Comparison of ENCODE assay signal across 8 cellular contexts in the genomic region with DNA sequence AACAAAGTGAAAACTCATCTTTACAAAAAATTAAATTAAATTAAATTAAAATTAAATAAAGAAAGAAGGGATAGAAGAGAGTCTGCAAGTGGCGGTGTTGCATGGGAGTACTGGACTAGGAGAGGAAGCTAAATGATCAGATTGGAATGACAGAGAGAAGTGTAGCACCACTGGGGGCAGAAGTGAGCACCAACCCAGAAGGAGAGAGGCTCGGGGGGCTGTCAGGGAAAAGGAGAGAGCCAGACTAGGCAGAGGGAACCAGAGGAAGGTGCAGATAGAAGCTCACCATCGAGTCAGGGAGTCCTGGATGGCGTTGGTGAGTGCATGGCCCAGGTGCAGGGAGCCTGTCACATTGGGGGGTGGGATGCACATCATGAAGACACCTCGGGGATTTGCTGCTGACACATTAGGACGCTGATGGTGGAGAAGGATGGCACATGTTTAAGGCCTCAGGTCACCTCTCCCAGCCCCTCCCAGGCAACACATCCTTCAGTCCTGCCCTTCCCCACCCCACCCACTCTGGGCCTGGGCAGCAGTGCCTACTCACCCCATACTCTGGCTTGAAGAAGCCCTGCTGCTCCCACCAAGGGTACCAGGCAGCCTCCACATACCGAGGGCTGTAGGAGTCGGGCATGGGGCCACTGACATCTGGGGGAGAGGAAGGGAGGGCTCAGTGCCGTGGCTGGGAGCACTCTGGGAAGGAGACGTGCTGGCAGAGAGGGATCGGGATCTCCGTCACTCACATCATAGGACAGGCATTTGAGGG. TPM values are rescaled to one million over a fixed set of nuclear protein-coding genes. Genes with fewer than 3 reads are reported as not detected.
DNase-seq lines count a peak whose midpoint lies in the region; ATAC-seq and TF ChIP-seq lines count a peak whose summit lies in the region.

No MANE protein-coding gene starts in this region.

- H3K4me3 Mint-ChIP-seq in activated T-cell treated with anti-CD3 and anti-CD28 coated beads, Interleukin-2, amount 50 U/mL, for 72 hours, result no peak overlapping the region
- H3K4me3 Mint-ChIP-seq in glutamatergic neuron (ENCODE audit: unreplicated experiment), result peak overlapping the region; percentile 80
- peak overlapping the region in 1 of 2 donors; percentile 18 for H3K4me3 Mint-ChIP-seq in stimulated activated naive B cell treated with anti-CD40 and anti-IgM and Interleukin-4, amounts not matched to agents 10 μg/mL and 1 μg/mL and 100 μg/mL, for 72 hours

- H3K27ac Mint-ChIP-seq in activated T-cell treated with anti-CD3 and anti-CD28 coated beads, Interleukin-2, amount 50 U/mL, for 72 hours, result no peak overlapping the region
- peak overlapping the region; percentile 73 for H3K27ac Mint-ChIP-seq in glutamatergic neuron (ENCODE audit: unreplicated experiment)
- H3K27ac Mint-ChIP-seq in stimulated activated naive B cell treated with anti-CD40 and anti-IgM and Interleukin-4, amounts not matched to agents 10 μg/mL and 1 μg/mL and 100 μg/mL, for 72 hours, result peak overlapping the region; percentile 27

- no peaks in the 10 kb centered on the region for H3K9me3 Mint-ChIP-seq in activated T-cell treated with anti-CD3 and anti-CD28 coated beads, Interleukin-2, amount 50 U/mL, for 72 hours
- peaks cover 14% of the 10 kb centered on the region for H3K9me3 Mint-ChIP-seq in glutamatergic neuron (ENCODE audit: unreplicated experiment)
- H3K9me3 Mint-ChIP-seq in stimulated activated naive B cell treated with anti-CD40 and anti-IgM and Interleukin-4, amounts not matched to agents 10 μg/mL and 1 μg/mL and 100 μg/mL, for 72 hours, result no peaks in the 10 kb centered on the region

- peak; percentile 73 for TF ChIP-seq CTCF in AG09309 (IDR thresholded peaks at IDR 0.05; ENCODE audit: control insufficient read depth, insufficient read depth, low read depth, low read length, missing control alignments)
- TF ChIP-seq CTCF in glutamatergic neuron (IDR thresholded peaks at IDR 0.05; ENCODE audit: partially characterized antibody, unreplicated experiment), result peak; percentile 59

- no peak for DNase-seq in AG09309 (ENCODE audit: low read depth)
- DNase-seq in EL, result peak; percentile 61
- DNase-seq in NCI-H1694 treated with DMSO at 0.1 percent for 48 hours (lab: John Stamatoyannopoulos, UW), result peak; percentile 50
- DNase-seq in activated T-cell treated with anti-CD3 and anti-CD28 coated beads, Interleukin-2, amount 50 U/mL, for 72 hours, result peak; percentile 40 to 53
- peak; percentile 82 for DNase-seq in glutamatergic neuron
- no peak for DNase-seq in stimulated activated naive B cell treated with anti-CD40 and anti-IgM and Interleukin-4, amounts not matched to agents 10 μg/mL and 1 μg/mL and 100 μg/mL, for 72 hours

- H3K4me1 Mint-ChIP-seq in activated T-cell treated with anti-CD3 and anti-CD28 coated beads, Interleukin-2, amount 50 U/mL, for 72 hours (ENCODE audit: low read depth), result peaks cover 41% of the 10 kb centered on the region
- peaks cover 18% of the 10 kb centered on the region for H3K4me1 Mint-ChIP-seq in glutamatergic neuron (ENCODE audit: low read depth, unreplicated experiment)
- H3K4me1 Mint-ChIP-seq in stimulated activated naive B cell treated with anti-CD40 and anti-IgM and Interleukin-4, amounts not matched to agents 10 μg/mL and 1 μg/mL and 100 μg/mL, for 72 hours, result peaks cover 33 to 52% of the 10 kb centered on the region in 2 donors

- no peak for ATAC-seq in activated T-cell treated with anti-CD3 and anti-CD28 coated beads, Interleukin-2, amount 50 U/mL, for 72 hours (replicated peaks in 1 of 2)
- no peak for ATAC-seq in stimulated activated naive B cell treated with anti-CD40 and anti-IgM and Interleukin-4, amounts not matched to agents 10 μg/mL and 1 μg/mL and 100 μg/mL, for 72 hours (replicated peaks)
- no peak for ATAC-seq in HG03196 (IDR thresholded peaks at IDR 0.05; ENCODE audit: unreplicated experiment)
- no peak for ATAC-seq in HG03039 (IDR thresholded peaks at IDR 0.05; ENCODE audit: unreplicated experiment)

- H3K36me3 Mint-ChIP-seq in activated T-cell treated with anti-CD3 and anti-CD28 coated beads, Interleukin-2, amount 50 U/mL, for 72 hours (ENCODE audit: insufficient read depth in 2 of 2), result peaks cover 9 to 21% of the 10 kb centered on the region in 2 donors
- H3K36me3 Mint-ChIP-seq in glutamatergic neuron (ENCODE audit: unreplicated experiment), result peaks cover 4% of the 10 kb centered on the region
- H3K36me3 Mint-ChIP-seq in stimulated activated naive B cell treated with anti-CD40 and anti-IgM and Interleukin-4, amounts not matched to agents 10 μg/mL and 1 μg/mL and 100 μg/mL, for 72 hours, result peaks cover 24 to 37% of the 10 kb centered on the region in 2 donors

- H3K4me3 ChIP-seq in AG09309 (ENCODE audit: control insufficient read depth, low read depth, low read length), result no peak overlapping the region

- no peaks in the 10 kb centered on the region for H3K27me3 Mint-ChIP-seq in activated T-cell treated with anti-CD3 and anti-CD28 coated beads, Interleukin-2, amount 50 U/mL, for 72 hours (ENCODE audit: low read depth)
- H3K27me3 Mint-ChIP-seq in glutamatergic neuron (ENCODE audit: unreplicated experiment), result peaks cover 9% of the 10 kb centered on the region
- no peaks in the 10 kb centered on the region for H3K27me3 Mint-ChIP-seq in stimulated activated naive B cell treated with anti-CD40 and anti-IgM and Interleukin-4, amounts not matched to agents 10 μg/mL and 1 μg/mL and 100 μg/mL, for 72 hours

RNA-seq across cellular contexts. Expression of a gene that starts 4.0 kb away (rescaled TPM):
- total RNA-seq in activated T-cell treated with anti-CD3 and anti-CD28 coated beads, Interleukin-2, amount 50 U/mL, for 72 hours, result 100 to 1,000 TPM in 1 of 2 donors, 10 to 100 TPM in 1; 91.3 to 101 TPM
- 204 TPM for total RNA-seq in glutamatergic neuron (ENCODE audit: unreplicated experiment)

RNA-seq across cellular contexts. Expression of a gene that starts 14.4 kb away (rescaled TPM):
- 1 to 10 TPM; 3.3 to 3.4 TPM for total RNA-seq in activated T-cell treated with anti-CD3 and anti-CD28 coated beads, Interleukin-2, amount 50 U/mL, for 72 hours
- total RNA-seq in glutamatergic neuron (ENCODE audit: unreplicated experiment), result 3.2 TPM

RNA-seq across cellular contexts. Expression of a gene that starts 15.3 kb away (rescaled TPM):
- total RNA-seq in activated T-cell treated with anti-CD3 and anti-CD28 coated beads, Interleukin-2, amount 50 U/mL, for 72 hours, result 100 to 1,000 TPM; 122 to 123 TPM
- 68.2 TPM for total RNA-seq in glutamatergic neuron (ENCODE audit: unreplicated experiment)

RNA-seq across cellular contexts. Expression of a gene that starts 23.6 kb away (rescaled TPM):
- total RNA-seq in activated T-cell treated with anti-CD3 and anti-CD28 coated beads, Interleukin-2, amount 50 U/mL, for 72 hours, result 1 to 10 TPM; 2.9 to 3.1 TPM
- total RNA-seq in glutamatergic neuron (ENCODE audit: unreplicated experiment), result 2.5 TPM

RNA-seq across cellular contexts. Expression of a gene that starts 23.8 kb away (rescaled TPM):
- 10 to 100 TPM; 16.5 to 37.6 TPM for total RNA-seq in activated T-cell treated with anti-CD3 and anti-CD28 coated beads, Interleukin-2, amount 50 U/mL, for 72 hours
- 54.3 TPM for total RNA-seq in glutamatergic neuron (ENCODE audit: unreplicated experiment)

Comparison
In these comparisons a context has a peak if more than half of its experiments do, and no peak if none do; other contexts are left out.
1. DNase-seq: peak in EL (single experiment), NCI-H1694 treated with DMSO at 0.1 percent for 48 hours (single experiment), activated T-cell treated with anti-CD3 and anti-CD28 coated beads, Interleukin-2, amount 50 U/mL, for 72 hours (2 of 2) and glutamatergic neuron (single experiment); none in AG09309 (single experiment) and stimulated activated naive B cell treated with anti-CD40 and anti-IgM and Interleukin-4, amounts not matched to agents 10 μg/mL and 1 μg/mL and 100 μg/mL, for 72 hours (single experiment).